22 cellular contexts compared by ENCODE assay signal in genomic region chr1:172411791-172412338, GRCh38. TPM values are rescaled to one million over a fixed set of nuclear protein-coding genes. Genes with fewer than 3 reads are reported as not detected.
DNase-seq lines count a peak whose midpoint lies in the region; ATAC-seq, FAIRE-seq and TF ChIP-seq lines count a peak whose summit lies in the region.
"Had no signal": no experiment of that assay in that cellular context is flagged by ENCODE, and none has a peak within 500 bp of the region (broad histone marks: within the 10 kb centered on the region; RNA-seq: fewer than 3 reads in every experiment).

No MANE protein-coding gene starts in this region.

- no peaks in the 10 kb centered on the region for H3K9me2 ChIP-seq in GM23338 (ENCODE audit: insufficient read depth)

- SMC1A ChIA-PET in GM12878 (lab: Charles Lee; ENCODE audit: uncharacterized antibody, unreplicated experiment) = interaction anchor here (0.7 to 2.4 kb wide), 5 partner anchors 10 to 813 kb away, joined by 3 to 12 read pairs (median 3); no protein-coding TSS in a partner anchor

- WGBS in GM12878 (ENCODE audit: insufficient coverage, insufficient replicate concordance, low lambda C conversion rate, missing lambda C conversion rate) = 4% methylated on average over 2 of the region's 2 CpGs

- H3K27me3 ChIP-seq in GM12878 (replicated peaks in 1 of 2; ENCODE audit: control insufficient read depth in 2 of 2, insufficient read depth in 2 of 2, low read length in 1 of 2) (no peaks in the 10 kb centered on the region), GM23338 (ENCODE audit: insufficient read depth) (no peaks in the 10 kb centered on the region)
- H3K27me3 ChIP-seq: BLaER1 had no signal

- RAD21 ChIA-PET in GM12878 (lab: Charles Lee; ENCODE audit: unreplicated experiment) = interaction anchor here (0.6 to 1.7 kb wide), 6 partner anchors 13 to 409 kb away, joined by 3 to 7 read pairs (median 4); no protein-coding TSS in a partner anchor

- peaks cover 4% of the 10 kb centered on the region for H3K4me1 Mint-ChIP-seq in activated T-cell treated with anti-CD3 and anti-CD28 coated beads, Interleukin-2, amount 50 U/mL, for 4 hours (ENCODE audit: low read depth)
- peaks cover 12 to 18% of the 10 kb centered on the region in 2 donors for H3K4me1 Mint-ChIP-seq in natural killer cell
- peaks cover 7% of the 10 kb centered on the region for H3K4me1 Mint-ChIP-seq in GM23338
- H3K4me1 Mint-ChIP-seq: CD4-positive, alpha-beta memory T cell had no signal

- TF ChIP-seq EP300 in GM12878 (IDR thresholded peaks at IDR 0.05; ENCODE audit: borderline replicate concordance in 1 of 2, control insufficient read depth in 1 of 2, low read depth in 2 of 2, low read length in 2 of 2) = no peak

- TF ChIP-seq POLR2A in GM12878 (IDR thresholded peaks at IDR 0.05; ENCODE audit: low read depth, low read length) = no peak

- H4K20me1 ChIP-seq in GM12878 (ENCODE audit: control insufficient read depth, insufficient read depth) = no peaks in the 10 kb centered on the region
- no peaks in the 10 kb centered on the region for H4K20me1 ChIP-seq in GM23338 (replicated peaks; ENCODE audit: insufficient read depth)
- H4K20me1 ChIP-seq: BLaER1 had no signal

- H3K27ac ChIP-seq in GM12878 (ENCODE audit: control insufficient read depth, insufficient read depth) = no peak overlapping the region
- H3K27ac ChIP-seq in GM23338 (ENCODE audit: low read depth) = no peak overlapping the region
- H3K27ac ChIP-seq: A549, BLaER1 had no signal

- intact Hi-C loops in GM12878 (cut with micrococcal nuclease; ENCODE audit: unreplicated experiment) (no loop called here), natural killer cell (cut with micrococcal nuclease) (no loop called here)

- H2AFZ ChIP-seq in GM12878 (ENCODE audit: control insufficient read depth, low read depth, low read length) (peak overlapping the region; percentile 21), GM23338 (no peak overlapping the region)

- POLR2A ChIA-PET in GM12878 (lab: Charles Lee) = no interaction called here

- no TSS peak for BruUV-seq in GM12878 (replicated peaks; lab: Mats Ljungman, UMichigan)

- H3K27ac Mint-ChIP-seq in natural killer cell (peak overlapping the region in 1 of 2 donors; percentile 32), GM23338 (no peak overlapping the region)
- H3K27ac Mint-ChIP-seq: CD4-positive, alpha-beta memory T cell had no signal

- no peak for DNase-seq in activated T-cell treated with anti-CD3 and anti-CD28 coated beads, Interleukin-2, amount 50 U/mL, for 4 hours
- DNase-seq in activated T-cell treated with anti-CD3 and anti-CD28 coated beads, Interleukin-2, amount 50 U/mL, for 1 hour = no peak
- no peak for DNase-seq in GM12878 (ENCODE audit: low read depth, low spot score)
- DNase-seq in natural killer cell = no peak
- DNase-seq in GM23338 (ENCODE audit: low spot score) = no peak
- no peak for DNase-seq in pons (ENCODE audit: low spot score)
- DNase-seq: CD4-positive, alpha-beta memory T cell; DMS153; GDM1; NCI-H1105; NCI-H2081; NK-92 treated with Interleukin-12 subunit alpha and Interleukin-12 subunit beta, amount 100 ng/mL, for 24 hours; OCI-M1; RPMI8226; SHP77 treated with DMSO at 0.1 percent for 48 hours had no signal

- no peaks in the 10 kb centered on the region for H3F3A ChIP-seq in GM23338 (replicated peaks; ENCODE audit: low read depth)

- TF ChIP-seq CTCF in GM12878 (IDR thresholded peaks at IDR 0.05 in 2 of 3, conservative IDR thresholded peaks at IDR 0.05 in 1 of 3; ENCODE audit: control insufficient read depth in 2 of 3, extremely low read depth in 1 of 3, insufficient read depth in 1 of 3, low read depth in 3 of 3, low read length in 3 of 3) (no peak), natural killer cell (IDR thresholded peaks at IDR 0.05) (no peak), GM23338 (conservative IDR thresholded peaks at IDR 0.05; ENCODE audit: low read depth in 2 of 2) (no peak)

- peak; percentile 49 for FAIRE-seq in GM12878 (lab: Jason Lieb, UNC)
- FAIRE-seq: A549, K562 had no signal

- no peaks in the 10 kb centered on the region for H3K9me3 Mint-ChIP-seq in activated T-cell treated with anti-CD3 and anti-CD28 coated beads, Interleukin-2, amount 50 U/mL, for 4 hours
- H3K9me3 Mint-ChIP-seq in natural killer cell (no peaks in the 10 kb centered on the region), GM23338 (no peaks in the 10 kb centered on the region)

- H3K79me2 ChIP-seq in GM12878 (ENCODE audit: control insufficient read depth, insufficient read depth, low read length) = no peaks in the 10 kb centered on the region
- no peaks in the 10 kb centered on the region for H3K79me2 ChIP-seq in GM23338 (replicated peaks; ENCODE audit: insufficient read depth)

- CTCF ChIA-PET in GM12878 (lab: Yijun Ruan, JAX) = interaction anchor here (0.6 to 2.2 kb wide), 8 partner anchors 12 to 409 kb away, joined by 3 to 15 read pairs (median 3); no protein-coding TSS in a partner anchor

- H3K36me3 Mint-ChIP-seq in activated T-cell treated with anti-CD3 and anti-CD28 coated beads, Interleukin-2, amount 50 U/mL, for 4 hours (ENCODE audit: insufficient read depth) = peaks cover 8% of the 10 kb centered on the region
- H3K36me3 Mint-ChIP-seq in natural killer cell (no peaks in the 10 kb centered on the region), GM23338 (ENCODE audit: low read depth) (no peaks in the 10 kb centered on the region)

- 0 out of 2 replicates have a peak overlapping the region, but pooled peaks have one; percentile 13 for H3K4me2 ChIP-seq in GM12878 (ENCODE audit: control insufficient read depth, insufficient read depth)
- H3K4me2 ChIP-seq in GM23338 = no peak overlapping the region
- H3K4me2 ChIP-seq: A549, BLaER1 had no signal

- TF ChIP-seq RAD21 in GM12878 (IDR thresholded peaks at IDR 0.05; ENCODE audit: insufficient read depth, low read depth, low read length) = no peak

- no peak overlapping the region for H3K4me3 ChIP-seq in GM12878
- H3K4me3 ChIP-seq in GM23338 = no peak overlapping the region
- H3K4me3 ChIP-seq: A549, BLaER1, K562 had no signal

- H3K36me3 ChIP-seq in GM12878 (ENCODE audit: control insufficient read depth in 2 of 2, insufficient read depth in 2 of 2, low read length in 1 of 2) (no peaks in the 10 kb centered on the region), GM23338 (ENCODE audit: insufficient read depth) (no peaks in the 10 kb centered on the region)
- H3K36me3 ChIP-seq: BLaER1 had no signal

- H3K27me3 Mint-ChIP-seq in activated T-cell treated with anti-CD3 and anti-CD28 coated beads, Interleukin-2, amount 50 U/mL, for 4 hours (ENCODE audit: low read depth) = no peaks in the 10 kb centered on the region
- no peaks in the 10 kb centered on the region for H3K27me3 Mint-ChIP-seq in natural killer cell (ENCODE audit: low read depth in 2 of 2)
- no peaks in the 10 kb centered on the region for H3K27me3 Mint-ChIP-seq in GM23338 (ENCODE audit: insufficient read depth, low read depth, poor library complexity)
- H3K27me3 Mint-ChIP-seq: CD4-positive, alpha-beta memory T cell had no signal

- in situ Hi-C loops in GM12878 (cut with MboI) = no loop called here

- H3K4me3 Mint-ChIP-seq in activated T-cell treated with anti-CD3 and anti-CD28 coated beads, Interleukin-2, amount 50 U/mL, for 4 hours = no peak overlapping the region
- H3K4me3 Mint-ChIP-seq in natural killer cell (peak overlapping the region; percentile 14), GM23338 (no peak overlapping the region)
- H3K4me3 Mint-ChIP-seq: CD4-positive, alpha-beta memory T cell had no signal

- no peaks in the 10 kb centered on the region for H3K4me1 ChIP-seq in GM12878 (ENCODE audit: control insufficient read depth, insufficient read depth, low read length)
- no peaks in the 10 kb centered on the region; the same call in 1 of the 2 replicates for H3K4me1 ChIP-seq in GM23338 (ENCODE audit: insufficient read depth)
- H3K4me1 ChIP-seq: BLaER1 had no signal

- H3K9me3 ChIP-seq in GM12878 (replicated peaks; ENCODE audit: control insufficient read depth, insufficient read depth, low read length) = no peaks in the 10 kb centered on the region
- H3K9me3 ChIP-seq: A549, BLaER1 had no signal

- no peak overlapping the region for H3K9ac ChIP-seq in GM12878 (ENCODE audit: control insufficient read depth, insufficient read depth, low read length)
- H3K9ac ChIP-seq: BLaER1 had no signal

- peak; percentile 76 to 86 for ATAC-seq in activated T-cell treated with anti-CD3 and anti-CD28 coated beads, Interleukin-2, amount 50 U/mL, for 4 hours
- peak; percentile 66 for ATAC-seq in GM21390 (IDR thresholded peaks at IDR 0.05; ENCODE audit: unreplicated experiment)
- ATAC-seq in GM12878 = peak; percentile 80
- ATAC-seq in natural killer cell = peak; percentile 81 to 92 (median 82)
- ATAC-seq in GM23338 = no peak
- ATAC-seq: A549, K562 had no signal

RNA-seq across cellular contexts. Expression of gene C1orf105, which starts 8.6 kb away (rescaled TPM):
- not detected for total RNA-seq in activated T-cell treated with anti-CD3 and anti-CD28 coated beads, Interleukin-2, amount 50 U/mL, for 4 hours
- not detected in 2 replicates for total RNA-seq in GM12878 (2013; cell fraction: nucleolus; rRNA removed)
- total RNA-seq in GM12878 (2014; rRNA removed) = not detected in 2 replicates
- not detected in 2 replicates for total RNA-seq in GM12878 (2014; rRNA removed; fragmentation: Illumina TruSeq; extraction: Trizol)
- not detected in 2 replicates for total RNA-seq in GM12878 (2021)
- polyA plus RNA-seq in GM12878 (2011; ENCODE audit: low read depth) = not detected
- polyA plus RNA-seq in GM12878 (2011; rRNA removed) = not detected in 2 replicates
- not detected in 2 replicates for polyA plus RNA-seq in GM12878 (2011; cell fraction: cytosol; rRNA removed)
- polyA plus RNA-seq in GM12878 (2011; cell fraction: nucleus; rRNA removed) = not detected in 2 replicates
- not detected in 2 replicates for polyA plus RNA-seq in GM12878 (2012)
- polyA plus RNA-seq in GM12878 (2014; fragmentation: Illumina TruSeq; extraction: Trizol) = not detected in 2 replicates
- polyA plus RNA-seq in GM12878 (2014; fragmentation: Nextera tagmentation; extraction: Ambion mirVana) = not detected
- not detected in 2 replicates for polyA plus RNA-seq in GM12878 (2014; rRNA removed)
- not detected for polyA plus RNA-seq in GM12878 (2016; fragmentation: Nextera tagmentation; extraction: Ambion mirVana)
- not detected in 2 replicates for polyA minus RNA-seq in GM12878 (2011; rRNA and poly(A)+ RNA removed)
- polyA minus RNA-seq in GM12878 (2011; cell fraction: cytosol; rRNA and poly(A)+ RNA removed) = not detected in 2 replicates
- polyA minus RNA-seq in GM12878 (2011; cell fraction: nucleus; rRNA and poly(A)+ RNA removed) = not detected in 2 replicates
- not detected for total RNA-seq in natural killer cell
- not detected in 2 replicates for total RNA-seq in GM23338 (2014; rRNA removed; shearing (Covaris generic))
- polyA plus RNA-seq in GM23338 (2016; fragmentation: Nextera tagmentation; extraction: Ambion mirVana) = not detected in 2 replicates
- total RNA-seq: CD4-positive, alpha-beta memory T cell; Daoy; H4; K562; NCI-H460 had no signal
- polyA plus RNA-seq: CD4-positive, alpha-beta memory T cell had no signal

RNA-seq across cellular contexts. Expression of gene PIGC, which starts 32.0 kb away (rescaled TPM):
- total RNA-seq in activated T-cell treated with anti-CD3 and anti-CD28 coated beads, Interleukin-2, amount 50 U/mL, for 4 hours = 10 to 100 TPM; 16.8 to 19.1 (median 17.8) TPM
- 22.5 and 25.7 TPM in 2 replicates for total RNA-seq in GM12878 (2013; cell fraction: nucleolus; rRNA removed)
- total RNA-seq in GM12878 (2014; rRNA removed) (11.2 and 14.6 TPM in 2 replicates), GM12878 (2014; rRNA removed; fragmentation: Illumina TruSeq; extraction: Trizol) (13.7 and 14.6 TPM in 2 replicates), GM12878 (2021) (11.0 and 11.3 TPM in 2 replicates), natural killer cell (10 to 100 TPM; 27.9 to 35.7 (median 30.4) TPM)
- polyA plus RNA-seq in GM12878 (2011; ENCODE audit: low read depth) = 12.4 TPM
- polyA plus RNA-seq in GM12878 (2011; rRNA removed) (34.7 and 37.3 TPM in 2 replicates), GM12878 (2014; fragmentation: Illumina TruSeq; extraction: Trizol) (16.0 and 20.1 TPM in 2 replicates), GM12878 (2014; fragmentation: Nextera tagmentation; extraction: Ambion mirVana) (10 to 100 TPM; 23.3 to 29.7 TPM), GM12878 (2014; rRNA removed) (12.4 and 12.6 TPM in 2 replicates), GM12878 (2016; fragmentation: Nextera tagmentation; extraction: Ambion mirVana) (10 to 100 TPM; 26.1 to 26.8 TPM), GM23338 (2016; fragmentation: Nextera tagmentation; extraction: Ambion mirVana) (24.3 and 28.1 TPM in 2 replicates)
- polyA plus RNA-seq in GM12878 (2011; cell fraction: cytosol; rRNA removed) = 32.3 and 36.8 TPM in 2 replicates
- polyA plus RNA-seq in GM12878 (2011; cell fraction: nucleus; rRNA removed) = 20.8 and 25.0 TPM in 2 replicates
- 17.1 and 17.9 TPM in 2 replicates for polyA plus RNA-seq in GM12878 (2012)
- polyA minus RNA-seq in GM12878 (2011; rRNA and poly(A)+ RNA removed) = 43.6 and 50.8 TPM in 2 replicates
- 11.2 and 12.1 TPM in 2 replicates for polyA minus RNA-seq in GM12878 (2011; cell fraction: cytosol; rRNA and poly(A)+ RNA removed)
- 20.8 and 26.7 TPM in 2 replicates for polyA minus RNA-seq in GM12878 (2011; cell fraction: nucleus; rRNA and poly(A)+ RNA removed)
- 22.5 and 25.2 TPM in 2 replicates for total RNA-seq in GM23338 (2014; rRNA removed; shearing (Covaris generic))
